ENCODE assay signal across 1 cellular context in genomic region chr7:151019130-151019447, GRCh38.
TF ChIP-seq lines count a peak whose summit lies in the region.

No MANE protein-coding gene starts in this region.

TF ChIP-seq in WTC11, 78 proteins besides CTCF, POLR2A, EP300 and RAD21 (continued from another document):
- TF ChIP-seq, protein P1, sequence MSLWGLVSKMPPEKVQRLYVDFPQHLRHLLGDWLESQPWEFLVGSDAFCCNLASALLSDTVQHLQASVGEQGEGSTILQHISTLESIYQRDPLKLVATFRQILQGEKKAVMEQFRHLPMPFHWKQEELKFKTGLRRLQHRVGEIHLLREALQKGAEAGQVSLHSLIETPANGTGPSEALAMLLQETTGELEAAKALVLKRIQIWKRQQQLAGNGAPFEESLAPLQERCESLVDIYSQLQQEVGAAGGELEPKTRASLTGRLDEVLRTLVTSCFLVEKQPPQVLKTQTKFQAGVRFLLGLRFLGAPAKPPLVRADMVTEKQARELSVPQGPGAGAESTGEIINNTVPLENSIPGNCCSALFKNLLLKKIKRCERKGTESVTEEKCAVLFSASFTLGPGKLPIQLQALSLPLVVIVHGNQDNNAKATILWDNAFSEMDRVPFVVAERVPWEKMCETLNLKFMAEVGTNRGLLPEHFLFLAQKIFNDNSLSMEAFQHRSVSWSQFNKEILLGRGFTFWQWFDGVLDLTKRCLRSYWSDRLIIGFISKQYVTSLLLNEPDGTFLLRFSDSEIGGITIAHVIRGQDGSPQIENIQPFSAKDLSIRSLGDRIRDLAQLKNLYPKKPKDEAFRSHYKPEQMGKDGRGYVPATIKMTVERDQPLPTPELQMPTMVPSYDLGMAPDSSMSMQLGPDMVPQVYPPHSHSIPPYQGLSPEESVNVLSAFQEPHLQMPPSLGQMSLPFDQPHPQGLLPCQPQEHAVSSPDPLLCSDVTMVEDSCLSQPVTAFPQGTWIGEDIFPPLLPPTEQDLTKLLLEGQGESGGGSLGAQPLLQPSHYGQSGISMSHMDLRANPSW (CRISPR knock-in tag; conservative IDR thresholded peaks at IDR 0.05; ENCODE audit: low read depth), result no peak
- TF ChIP-seq SOX15 (CRISPR knock-in tag; IDR thresholded peaks at IDR 0.05) (no peak), EMX1 (CRISPR knock-in tag; IDR thresholded peaks at IDR 0.05) (no peak), ZNF512 (CRISPR knock-in tag; IDR thresholded peaks at IDR 0.05; ENCODE audit: borderline replicate concordance) (no peak), HMGXB4 (CRISPR knock-in tag; IDR thresholded peaks at IDR 0.05) (no peak), PRRX2 (CRISPR knock-in tag; IDR thresholded peaks at IDR 0.05) (no peak), ATF1 (CRISPR knock-in tag; IDR thresholded peaks at IDR 0.05) (no peak)
